In genomic region chr7:156109076-156109475, GRCh38 we compare ENCODE assay signal across 19 cellular contexts.
"Had no signal": no experiment of that assay in that cellular context is flagged by ENCODE, and none has a peak within 500 bp of the region (broad histone marks: within the 10 kb centered on the region; RNA-seq: fewer than 3 reads in every experiment).

No MANE protein-coding gene starts in this region.

- DNase-seq: colonic mucosa; cortex of kidney; dermis blood vessel endothelial cell; effector CD4-positive, alpha-beta T cell; effector CD8-positive, alpha-beta T cell; effector memory CD4-positive, alpha-beta T cell; effector memory CD8-positive, alpha-beta T cell; endodermal cell; erythroblast; esophagus squamous epithelium; foreskin fibroblast; foreskin keratinocyte; foreskin melanocyte; gastrocnemius medialis; glutamatergic neuron; heart left ventricle had no signal

- ATAC-seq: effector memory CD8-positive, alpha-beta T cell; esophagus mucosa; foreskin keratinocyte; gastrocnemius medialis; gastroesophageal sphincter; heart left ventricle had no signal

- H3K27ac Mint-ChIP-seq: dendritic cell treated with granulocyte-macrophage colony-stimulating factor and Interleukin-4, amounts not matched to agents 40 ng/mL and 50 ng/mL, for 4 days; effector memory CD8-positive, alpha-beta T cell; endodermal cell had no signal

- H3K4me3 Mint-ChIP-seq: dendritic cell treated with granulocyte-macrophage colony-stimulating factor and Interleukin-4, amounts not matched to agents 40 ng/mL and 50 ng/mL, for 4 days; effector memory CD8-positive, alpha-beta T cell; endodermal cell had no signal

- H3K9me3 Mint-ChIP-seq: dendritic cell treated with granulocyte-macrophage colony-stimulating factor and Interleukin-4, amounts not matched to agents 40 ng/mL and 50 ng/mL, for 4 days; endodermal cell had no signal

- H3K27me3 Mint-ChIP-seq: dendritic cell treated with granulocyte-macrophage colony-stimulating factor and Interleukin-4, amounts not matched to agents 40 ng/mL and 50 ng/mL, for 4 days had no signal

- H3K4me1 Mint-ChIP-seq: endodermal cell had no signal
